7 cellular contexts compared by ENCODE assay signal in genomic region chr11:72446929-72447753, GRCh38. TPM values are rescaled to one million over a fixed set of nuclear protein-coding genes. Genes with fewer than 3 reads are reported as not detected.
A peak's percentile ranks its signal among the peaks of the same experiment; 100 is the strongest.
DNase-seq lines count a peak whose midpoint lies in the region; ATAC-seq, FAIRE-seq and TF ChIP-seq lines count a peak whose summit lies in the region.

No MANE protein-coding gene starts in this region.

- no peak overlapping the region for H3K4me3 Mint-ChIP-seq in naive B cell

- H3K4me1 ChIP-seq in Loucy (ENCODE audit: insufficient read depth, low read length, poor library complexity, severe bottlenecking), result no peaks in the 10 kb centered on the region

- H3K27me3 Mint-ChIP-seq in naive B cell, result peaks cover 15 to 23% (median 20%) of the 10 kb centered on the region in 3 donors

- no peaks in the 10 kb centered on the region for H3F3A ChIP-seq in Loucy (ENCODE audit: low read depth)

- peaks cover 0 to 1% (median 0%) of the 10 kb centered on the region in 7 donors for H3K9me3 Mint-ChIP-seq in naive B cell

- H3K4me1 Mint-ChIP-seq in naive B cell, result peaks cover 5 to 7% (median 7%) of the 10 kb centered on the region in 3 donors

- H4K20me1 ChIP-seq in Loucy (ENCODE audit: insufficient read depth, low read length, poor library complexity, severe bottlenecking), result no peaks in the 10 kb centered on the region

- no peak overlapping the region for H3K4me2 ChIP-seq in Loucy (ENCODE audit: low read depth, low read length, poor library complexity, severe bottlenecking)

- H3K36me3 ChIP-seq in Loucy (ENCODE audit: insufficient read depth, low read length), result no peaks in the 10 kb centered on the region

- peak; percentile 84 for TF ChIP-seq CTCF in Loucy (conservative IDR thresholded peaks at IDR 0.05; ENCODE audit: low read length)

- peak overlapping the region; percentile 36; the same call in 1 of the 2 replicates for H2AFZ ChIP-seq in Loucy (ENCODE audit: low read length)

- H3K79me2 ChIP-seq in Loucy (ENCODE audit: insufficient read depth, low read length), result no peaks in the 10 kb centered on the region

- H3K9me2 ChIP-seq in Loucy (replicated peaks; ENCODE audit: low read depth, low read length), result no peaks in the 10 kb centered on the region

- peak; percentile 85 for FAIRE-seq in endometrium (lab: Jason Lieb, UNC)

- no peaks in the 10 kb centered on the region for H3K36me3 Mint-ChIP-seq in naive B cell

- H3K4me3 ChIP-seq in Loucy (ENCODE audit: low read length, poor library complexity, severe bottlenecking), result no peak overlapping the region

- H3K27me3 ChIP-seq in Loucy (ENCODE audit: insufficient read depth, low read length, poor library complexity, severe bottlenecking), result no peaks in the 10 kb centered on the region

- peak; percentile 53 to 67 for ATAC-seq in naive B cell (ENCODE audit: low read depth in 2 of 2)
- no peak for ATAC-seq in GM18858 (IDR thresholded peaks at IDR 0.05; ENCODE audit: unreplicated experiment)
- ATAC-seq in GM19324 (IDR thresholded peaks at IDR 0.05; ENCODE audit: low FRiP score, unreplicated experiment), result no peak

- peak overlapping the region in 2 of 6 donors; percentile 53 to 74 for H3K27ac Mint-ChIP-seq in naive B cell

- H3K9me3 ChIP-seq in Loucy (ENCODE audit: insufficient read depth, low read depth, low read length), result no peaks in the 10 kb centered on the region

- peak; percentile 49 for DNase-seq in GF-D8 (lab: John Stamatoyannopoulos, UW)
- DNase-seq in RPMI7951 (ENCODE audit: low read depth), result peak; percentile 57
- DNase-seq in naive B cell, result peak; percentile 45

- no peak overlapping the region for H3K9ac ChIP-seq in Loucy (ENCODE audit: low read depth, low read length, poor library complexity, severe bottlenecking)

RNA-seq across cellular contexts. Expression of gene CLPB, which starts 12.8 kb away (rescaled TPM):
- total RNA-seq in RPMI7951 (2014; rRNA removed; shearing (Covaris generic)), result 50.2 and 50.6 TPM in 2 replicates
- polyA plus RNA-seq in naive B cell (ENCODE audit: low read depth in 6 of 6), result 1 to 10 TPM; 4.1 to 8.6 (median 6.8) TPM

Comparison
In these comparisons a context has a peak if more than half of its experiments do, and no peak if none do; other contexts are left out.
1. ATAC-seq: peak in naive B cell (2 of 2); none in GM18858 (single experiment) and GM19324 (single experiment).
2. Peak in every context shown above with its lines, with median percentiles within 50 percentile points of each other: DNase-seq.